In genomic region chr11:128691802-128692749, GRCh38 we compare ENCODE assay signal across 8 cellular contexts. TPM values are rescaled to one million over a fixed set of nuclear protein-coding genes. Genes with fewer than 3 reads are reported as not detected.
DNase-seq lines count a peak whose midpoint lies in the region; ATAC-seq and TF ChIP-seq lines count a peak whose summit lies in the region.

No MANE protein-coding gene starts in this region.

- no peak overlapping the region for H3K27ac ChIP-seq in HUES48 (ENCODE audit: low read depth, low read length)
- peak overlapping the region in 1 of 2 donors; percentile 94 for H3K27ac ChIP-seq in coronary artery
- H3K27ac ChIP-seq in muscle layer of duodenum (ENCODE audit: low read length) = peak overlapping the region; percentile 12

- TF ChIP-seq CTCF in BE2C (IDR thresholded peaks at IDR 0.05; ENCODE audit: low read depth, low read length) (0 out of 2 replicates have a peak, but pooled peaks have one; percentile 11), coronary artery (IDR thresholded peaks at IDR 0.05) (no peak)

- H3K9me3 ChIP-seq in BE2C (no peaks in the 10 kb centered on the region; the same call in 1 of the 2 replicates), HUES48 (ENCODE audit: control insufficient read depth, insufficient read depth, low read length) (no peaks in the 10 kb centered on the region), muscle layer of duodenum (ENCODE audit: control insufficient read depth in 1 of 2, low read length in 2 of 2) (no peaks in the 10 kb centered on the region)

- H3K27me3 ChIP-seq in BE2C (peaks cover 100% of the 10 kb centered on the region), HUES48 (ENCODE audit: control insufficient read depth, insufficient read depth, low read length) (peaks cover 100% of the 10 kb centered on the region), muscle layer of duodenum (ENCODE audit: low read depth, low read length) (peaks cover 42% of the 10 kb centered on the region)

- H3K36me3 ChIP-seq in BE2C (no peaks in the 10 kb centered on the region), HUES48 (ENCODE audit: control insufficient read depth, insufficient read depth, low read length) (no peaks in the 10 kb centered on the region), muscle layer of duodenum (ENCODE audit: control insufficient read depth in 1 of 2, insufficient read depth in 2 of 2, low read length in 2 of 2) (no peaks in the 10 kb centered on the region)

- no peak for ATAC-seq in HG03565 (IDR thresholded peaks at IDR 0.05; ENCODE audit: unreplicated experiment)
- no peak for ATAC-seq in GM18511 (IDR thresholded peaks at IDR 0.05; ENCODE audit: unreplicated experiment)
- no peak for ATAC-seq in HG02852 (IDR thresholded peaks at IDR 0.05; ENCODE audit: unreplicated experiment)

- H3K4me3 ChIP-seq in BE2C (ENCODE audit: low read depth, low read length) (no peak overlapping the region), HUES48 (ENCODE audit: low read depth, low read length) (peak overlapping the region; percentile 63), coronary artery (peak overlapping the region; percentile 90), muscle layer of duodenum (ENCODE audit: low read depth in 1 of 2, low read length in 2 of 2) (peak overlapping the region; percentile 34 to 72)

- no peak overlapping the region for H3K9ac ChIP-seq in HUES48 (ENCODE audit: low read depth, low read length)

- H3K4me1 ChIP-seq in BE2C = no peaks in the 10 kb centered on the region
- H3K4me1 ChIP-seq in HUES48 (ENCODE audit: control insufficient read depth, insufficient read depth, low read length) = peaks cover 43% of the 10 kb centered on the region
- peaks cover 0 to 38% of the 10 kb centered on the region in 2 donors for H3K4me1 ChIP-seq in muscle layer of duodenum (ENCODE audit: control insufficient read depth in 1 of 2, insufficient read depth in 2 of 2, low read length in 2 of 2)

- no peak for DNase-seq in BE2C
- DNase-seq in coronary artery (ENCODE audit: low spot score) = no peak
- no peak for DNase-seq in iPS-NIHi7 (ENCODE audit: extremely low spot score)

RNA-seq across cellular contexts. Expression of gene FLI1, which starts 1.8 kb away (rescaled TPM):
- 2.7 TPM for polyA plus RNA-seq in BE2C (2012; ENCODE audit: insufficient read depth, insufficient read length, low read depth)
